In the genomic region with DNA sequence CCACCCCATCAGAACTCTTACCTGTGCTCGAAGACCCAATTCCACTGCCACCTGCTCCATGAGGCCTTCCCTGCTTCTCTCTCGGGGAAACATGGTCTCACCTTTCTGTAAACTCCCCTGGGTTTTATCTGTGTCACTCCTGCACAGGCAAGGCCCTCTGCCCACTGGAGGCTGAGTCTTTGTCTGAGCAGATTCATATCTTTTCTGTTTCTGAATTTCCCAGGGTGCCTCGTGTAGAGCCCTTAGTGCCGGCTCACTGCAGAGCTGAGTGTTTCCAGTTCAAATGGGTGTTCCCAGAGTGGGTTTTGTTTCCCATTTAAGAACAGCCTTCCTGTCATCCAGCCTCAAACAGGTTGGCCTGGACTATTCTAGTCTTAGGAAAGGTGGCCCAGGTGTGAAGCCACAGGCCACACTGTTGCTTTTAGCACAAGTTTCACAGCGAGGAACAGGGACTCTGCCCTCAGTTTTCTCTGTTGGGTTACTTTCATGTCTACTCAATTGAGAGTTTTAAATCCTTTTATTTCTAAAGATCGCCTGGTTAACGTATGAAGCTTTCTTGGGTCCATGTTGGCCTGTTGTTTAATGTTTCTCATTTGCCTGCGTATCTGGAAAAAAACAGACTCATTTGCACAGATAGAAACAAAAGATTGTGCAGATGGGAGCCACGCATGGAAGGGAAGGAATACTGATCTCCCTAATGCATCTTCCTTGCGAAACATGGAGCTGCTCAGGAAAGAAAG, we compare ENCODE assay signal across 13 cellular contexts.
DNase-seq lines count a peak whose midpoint lies in the region; ATAC-seq, FAIRE-seq and TF ChIP-seq lines count a peak whose summit lies in the region.
"Had no signal": no experiment of that assay in that cellular context is flagged by ENCODE, and none has a peak within 500 bp of the region (broad histone marks: within the 10 kb centered on the region; RNA-seq: fewer than 3 reads in every experiment).

No MANE protein-coding gene starts in this region.

- H3K36me3 ChIP-seq in H1 (ENCODE audit: control insufficient read depth in 2 of 4, insufficient read depth in 4 of 4, low read length in 3 of 4) (no peaks in the 10 kb centered on the region), esophagus squamous epithelium (no peaks in the 10 kb centered on the region)
- H3K36me3 ChIP-seq: upper lobe of left lung had no signal

- H4K8ac ChIP-seq in H1 (ENCODE audit: extremely low read depth, insufficient read depth, low read length) = no peak overlapping the region

- H3K27ac ChIP-seq in H1 (ENCODE audit: low read depth, low read length) (no peak overlapping the region), esophagus squamous epithelium (no peak overlapping the region)
- H3K27ac ChIP-seq: SK-N-MC, upper lobe of left lung had no signal

- H3K27me3 ChIP-seq in H1 (replicated peaks in 1 of 4; ENCODE audit: control insufficient read depth in 3 of 4, extremely low read depth in 1 of 4, insufficient read depth in 3 of 4, low read length in 3 of 4) = no peaks in the 10 kb centered on the region; a peak in 2 of 7 replicates
- H3K27me3 ChIP-seq in esophagus squamous epithelium = no peaks in the 10 kb centered on the region
- H3K27me3 ChIP-seq: upper lobe of left lung had no signal

- H3K4me1 Mint-ChIP-seq in activated CD8-positive, alpha-beta memory T cell treated with anti-CD3 and anti-CD28 coated beads, Interleukin-2, amount 10 ng/mL, durations not matched to agents 7 days and 5 days = peaks cover 45% of the 10 kb centered on the region

- H4K5ac ChIP-seq in H1 (ENCODE audit: insufficient read length, low read depth, low read length) = no peak overlapping the region

- H3K27ac Mint-ChIP-seq in activated CD8-positive, alpha-beta memory T cell treated with anti-CD3 and anti-CD28 coated beads, Interleukin-2, amount 10 ng/mL, durations not matched to agents 7 days and 5 days = no peak overlapping the region

- H3K4me2 ChIP-seq in H1 (ENCODE audit: insufficient read depth in 1 of 2, low read depth in 2 of 2, low read length in 2 of 2) = no peak overlapping the region

- no peak overlapping the region for H3K4me3 ChIP-seq in H1 (ENCODE audit: extremely low read depth in 1 of 4, insufficient read depth in 2 of 4, low read depth in 3 of 4, low read length in 4 of 4)
- H3K4me3 ChIP-seq in esophagus squamous epithelium = no peak overlapping the region
- no peak overlapping the region for H3K4me3 ChIP-seq in lower leg skin (ENCODE audit: low read depth, poor library complexity, severe bottlenecking)
- H3K4me3 ChIP-seq: SK-N-MC, upper lobe of left lung had no signal

- CTCF ChIA-PET in activated CD8-positive, alpha-beta memory T cell treated with anti-CD3 and anti-CD28 coated beads, Interleukin-2, amount 10 ng/mL, durations not matched to agents 7 days and 5 days (lab: Charles Lee) = interaction anchor here (1.3 kb wide), 1 partner anchor 13 kb away, joined by 3 read pairs; no protein-coding TSS in a partner anchor
- CTCF ChIA-PET in H1 (lab: Charles Lee; ENCODE audit: partially characterized antibody) = interaction anchor here (0.9 to 6.4 kb wide), 6 partner anchors 7 to 242 kb away, joined by 3 to 29 read pairs (median 6); no protein-coding TSS in a partner anchor

- peaks cover 9% of the 10 kb centered on the region for H3K79me1 ChIP-seq in H1 (ENCODE audit: low read depth, low read length)

- no peak for FAIRE-seq in H1 (lab: Jason Lieb, UNC)

- H2BK5ac ChIP-seq in H1 (ENCODE audit: low read depth, low read length) = no peak overlapping the region

- no peak for TF ChIP-seq RAD21 in H1 (IDR thresholded peaks at IDR 0.05 in 1 of 2, conservative IDR thresholded peaks at IDR 0.05 in 1 of 2; ENCODE audit: low read depth in 2 of 2, low read length in 2 of 2)

- peaks cover 5 to 6% of the 10 kb centered on the region in 2 experiments for H4K20me1 ChIP-seq in H1 (replicated peaks in 1 of 2; ENCODE audit: control insufficient read depth in 1 of 2, insufficient read depth in 2 of 2, low read length in 2 of 2)

- intact Hi-C loops in esophagus squamous epithelium (cut with DNase I) (no loop called here), lower leg skin (cut with DNase I; ENCODE audit: low total_unique reads) (no loop called here)

- H3K9ac ChIP-seq in H1 (replicated peaks in 1 of 4; ENCODE audit: extremely low read depth in 1 of 4, low read depth in 3 of 4, low read length in 3 of 4) = no peak overlapping the region

- peaks cover 5% of the 10 kb centered on the region for H3K36me3 Mint-ChIP-seq in activated CD8-positive, alpha-beta memory T cell treated with anti-CD3 and anti-CD28 coated beads, Interleukin-2, amount 10 ng/mL, durations not matched to agents 7 days and 5 days

- no peak overlapping the region for H3K14ac ChIP-seq in H1 (ENCODE audit: insufficient read length)

- H3K27me3 Mint-ChIP-seq in activated CD8-positive, alpha-beta memory T cell treated with anti-CD3 and anti-CD28 coated beads, Interleukin-2, amount 10 ng/mL, durations not matched to agents 7 days and 5 days = no peaks in the 10 kb centered on the region
- H3K27me3 Mint-ChIP-seq: activated B cell treated with CpG ODN at 0.5 μM for 24 hours had no signal

- no peak overlapping the region for H3K56ac ChIP-seq in H1 (replicated peaks; ENCODE audit: insufficient read length, low read depth, low read length)

- H2AK5ac ChIP-seq in H1 (ENCODE audit: low read depth, low read length) = peak overlapping the region; percentile 69; the same call in 1 of the 2 replicates

- TF ChIP-seq CTCF in H1 (IDR thresholded peaks at IDR 0.05; ENCODE audit: control extremely low read depth in 1 of 3, insufficient read depth in 1 of 3, low read depth in 1 of 3, low read length in 3 of 3) = no peak
- no peak for TF ChIP-seq CTCF in esophagus squamous epithelium (IDR thresholded peaks at IDR 0.05)
- no peak for TF ChIP-seq CTCF in lower leg skin (IDR thresholded peaks at IDR 0.05)

- no peaks in the 10 kb centered on the region for H3K23me2 ChIP-seq in H1 (ENCODE audit: low read depth, low read length)

- peaks cover 0 to 7% of the 10 kb centered on the region in 2 experiments; a peak in 3 of 4 replicates for H3K79me2 ChIP-seq in H1 (ENCODE audit: control insufficient read depth in 1 of 2, insufficient read depth in 2 of 2, low read length in 2 of 2)

- H2AFZ ChIP-seq in H1 (ENCODE audit: low read length) = no peak overlapping the region

- H3K4ac ChIP-seq in H1 (replicated peaks; ENCODE audit: insufficient read length, low read depth, low read length) = peak overlapping the region; percentile 25

- no peak overlapping the region for H3K18ac ChIP-seq in H1 (ENCODE audit: extremely low read depth, low read length)

- WGBS in H1 (ENCODE audit: extremely low coverage in 1 of 2, insufficient coverage in 1 of 2, insufficient read length in 1 of 2, insufficient replicate concordance in 2 of 2, low coverage in 1 of 2, low lambda C conversion rate in 2 of 2, missing lambda C conversion rate in 1 of 2), 2 experiments = 81% methylated on average over 10 of the region's 10 CpGs; no CpG with 5 or more reads in 1 of the 2 experiments
- 86 to 90% methylated on average over 10 of the region's 10 CpGs for WGBS in esophagus squamous epithelium, 2 donors
- WGBS in lower leg skin, 2 donors = 94 to 95% methylated on average over 10 of the region's 10 CpGs

- H2BK12ac ChIP-seq in H1 (ENCODE audit: low read depth, low read length) = no peak overlapping the region

- H3K9me3 ChIP-seq in H1 (ENCODE audit: insufficient read depth in 2 of 2, low read depth in 1 of 2, low read length in 1 of 2) (no peaks in the 10 kb centered on the region), esophagus squamous epithelium (no peaks in the 10 kb centered on the region)
- H3K9me3 ChIP-seq: upper lobe of left lung had no signal

- POLR2A ChIA-PET in H1 (lab: Charles Lee; ENCODE audit: partially characterized antibody) = interaction anchor here (0.8 to 1.8 kb wide), 4 partner anchors 8 to 79 kb away, joined by 3 to 4 read pairs (median 3); no protein-coding TSS in a partner anchor

- ATAC-seq in activated CD8-positive, alpha-beta memory T cell treated with anti-CD3 and anti-CD28 coated beads, Interleukin-2, amount 10 ng/mL, durations not matched to agents 7 days and 5 days = peak; percentile 20
- peak; percentile 11 for ATAC-seq in stimulated activated naive CD8-positive, alpha-beta T cell treated with anti-CD3 and anti-CD28 coated beads, Interleukin-15, Interleukin-2, amounts not matched to agents 100 U/mL and 50 U/mL, for 24 hours
- ATAC-seq in GM19351 (IDR thresholded peaks at IDR 0.05; ENCODE audit: unreplicated experiment) = no peak

- H2BK20ac ChIP-seq in H1 (ENCODE audit: low read length) = 0 out of 2 replicates have a peak overlapping the region, but pooled peaks have one; percentile 7

- TF ChIP-seq EP300 in H1 (IDR thresholded peaks at IDR 0.05; ENCODE audit: borderline replicate concordance in 1 of 2, low read depth in 2 of 2, low read length in 2 of 2) = no peak

- TF ChIP-seq POLR2A in H1 (IDR thresholded peaks at IDR 0.05; ENCODE audit: control extremely low read depth in 1 of 2, low read depth in 2 of 2, low read length in 2 of 2) (no peak), esophagus squamous epithelium (IDR thresholded peaks at IDR 0.05) (no peak), lower leg skin (IDR thresholded peaks at IDR 0.05) (no peak)

- DNase-seq in activated CD8-positive, alpha-beta memory T cell treated with anti-CD3 and anti-CD28 coated beads, Interleukin-2, amount 10 ng/mL, durations not matched to agents 7 days and 5 days = no peak
- no peak for DNase-seq in activated CD8-positive, alpha-beta memory T cell treated with anti-CD3 and anti-CD28 coated beads, Interleukin-2, amount 50 U/mL, for 48 hours
- peak; percentile 95 for DNase-seq in NCI-H2107 treated with DMSO at 0.1 percent for 48 hours (lab: John Stamatoyannopoulos, UW; ENCODE audit: unreplicated experiment)
- DNase-seq in H1 (ENCODE audit: low read depth in 1 of 2, low spot score in 2 of 2) = no peak
- DNase-seq in stimulated activated naive CD8-positive, alpha-beta T cell treated with anti-CD3 and anti-CD28 coated beads, Interleukin-15, Interleukin-2, amounts not matched to agents 100 U/mL and 50 U/mL, for 24 hours = no peak
- no peak for DNase-seq in esophagus squamous epithelium (lab: John Stamatoyannopoulos, UW)
- no peak for DNase-seq in lower leg skin (ENCODE audit: low spot score in 2 of 2)
- DNase-seq: activated B cell treated with CpG ODN at 0.5 μM for 24 hours; activated T-cell treated with anti-CD3 and anti-CD28 coated beads, Interleukin-2, amount 50 U/mL, for 4 hours; NCI-H146; upper lobe of left lung had no signal

- H4K91ac ChIP-seq in H1 (replicated peaks; ENCODE audit: insufficient read length, low read length) = no peak overlapping the region

- H2BK120ac ChIP-seq in H1 (replicated peaks; ENCODE audit: low read depth, low read length) = no peak overlapping the region

- H3K4me1 ChIP-seq in H1 (replicated peaks in 1 of 4; ENCODE audit: control insufficient read depth in 3 of 4, insufficient read depth in 4 of 4, low read length in 3 of 4) = peaks cover 0 to 7% (median 2%) of the 10 kb centered on the region in 4 experiments; a peak in 4 of 7 replicates
- H3K4me1 ChIP-seq in esophagus squamous epithelium = peaks cover 8 to 60% (median 15%) of the 10 kb centered on the region in 3 donors

- H3K23ac ChIP-seq in H1 (ENCODE audit: insufficient read length) = no peak overlapping the region

- no peak overlapping the region for H3K4me3 Mint-ChIP-seq in activated CD8-positive, alpha-beta memory T cell treated with anti-CD3 and anti-CD28 coated beads, Interleukin-2, amount 10 ng/mL, durations not matched to agents 7 days and 5 days
- H3K4me3 Mint-ChIP-seq: activated T-cell treated with anti-CD3 and anti-CD28 coated beads, Interleukin-2, amount 50 U/mL, for 4 hours had no signal

- H3K9me3 Mint-ChIP-seq in activated CD8-positive, alpha-beta memory T cell treated with anti-CD3 and anti-CD28 coated beads, Interleukin-2, amount 10 ng/mL, durations not matched to agents 7 days and 5 days (ENCODE audit: low read depth) = no peaks in the 10 kb centered on the region
- H3K9me3 Mint-ChIP-seq: activated B cell treated with CpG ODN at 0.5 μM for 24 hours; activated T-cell treated with anti-CD3 and anti-CD28 coated beads, Interleukin-2, amount 50 U/mL, for 4 hours had no signal

- H2BK15ac ChIP-seq in H1 (ENCODE audit: low read length) = peak overlapping the region; percentile 50; the same call in 1 of the 2 replicates
